Comparison of ENCODE assay signal across 1 cellular context in the genomic region with DNA sequence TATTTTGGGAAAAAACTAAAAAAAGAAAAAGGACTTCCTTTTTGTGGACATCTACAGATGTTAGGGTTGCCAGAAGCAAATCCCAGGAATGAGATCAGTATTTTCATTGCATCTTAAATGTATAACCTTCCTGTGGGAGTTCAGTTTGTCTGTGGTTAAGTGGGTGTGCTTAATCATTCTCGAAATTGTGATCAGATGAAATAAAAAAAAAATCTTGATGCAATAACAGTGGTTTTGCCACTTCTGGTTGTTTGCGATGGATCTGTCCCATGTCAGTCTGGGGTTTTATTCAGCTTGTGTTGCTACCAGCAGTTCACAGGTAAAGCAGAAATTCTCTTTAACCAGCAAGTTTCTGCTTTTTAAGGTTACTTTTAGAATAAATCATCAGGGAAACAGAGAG.
TF ChIP-seq lines count a peak whose summit lies in the region.

No MANE protein-coding gene starts in this region.

TF ChIP-seq in IMR-90, 13 proteins besides CTCF, POLR2A, EP300 and RAD21:
- no peak for TF ChIP-seq CHD1 (IDR thresholded peaks at IDR 0.05; ENCODE audit: low read depth, low read length)
- TF ChIP-seq CEBPB (IDR thresholded peaks at IDR 0.05; ENCODE audit: low read depth, low read length): no peak
- TF ChIP-seq, protein P1, sequence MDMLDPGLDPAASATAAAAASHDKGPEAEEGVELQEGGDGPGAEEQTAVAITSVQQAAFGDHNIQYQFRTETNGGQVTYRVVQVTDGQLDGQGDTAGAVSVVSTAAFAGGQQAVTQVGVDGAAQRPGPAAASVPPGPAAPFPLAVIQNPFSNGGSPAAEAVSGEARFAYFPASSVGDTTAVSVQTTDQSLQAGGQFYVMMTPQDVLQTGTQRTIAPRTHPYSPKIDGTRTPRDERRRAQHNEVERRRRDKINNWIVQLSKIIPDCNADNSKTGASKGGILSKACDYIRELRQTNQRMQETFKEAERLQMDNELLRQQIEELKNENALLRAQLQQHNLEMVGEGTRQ (IDR thresholded peaks at IDR 0.05; ENCODE audit: low read depth, low read length): no peak
- TF ChIP-seq MXI1 (IDR thresholded peaks at IDR 0.05; ENCODE audit: borderline replicate concordance, low read depth, low read length): no peak
- no peak for TF ChIP-seq MAZ (IDR thresholded peaks at IDR 0.05; ENCODE audit: borderline replicate concordance, low read depth, low read length)
- no peak for TF ChIP-seq FOS (IDR thresholded peaks at IDR 0.05; ENCODE audit: low read depth, low read length)
- TF ChIP-seq RCOR1 (IDR thresholded peaks at IDR 0.05; ENCODE audit: insufficient replicate concordance, low read length): no peak
- no peak for TF ChIP-seq RFX5 (IDR thresholded peaks at IDR 0.05; ENCODE audit: low read depth, low read length)
- TF ChIP-seq BHLHE40 (IDR thresholded peaks at IDR 0.05; ENCODE audit: low read depth, low read length): no peak
- TF ChIP-seq MAFK (IDR thresholded peaks at IDR 0.05; ENCODE audit: low read depth, low read length): no peak
- no peak for TF ChIP-seq NFE2L2 (IDR thresholded peaks at IDR 0.05; ENCODE audit: low read depth, low read length)
- TF ChIP-seq, protein P2, sequence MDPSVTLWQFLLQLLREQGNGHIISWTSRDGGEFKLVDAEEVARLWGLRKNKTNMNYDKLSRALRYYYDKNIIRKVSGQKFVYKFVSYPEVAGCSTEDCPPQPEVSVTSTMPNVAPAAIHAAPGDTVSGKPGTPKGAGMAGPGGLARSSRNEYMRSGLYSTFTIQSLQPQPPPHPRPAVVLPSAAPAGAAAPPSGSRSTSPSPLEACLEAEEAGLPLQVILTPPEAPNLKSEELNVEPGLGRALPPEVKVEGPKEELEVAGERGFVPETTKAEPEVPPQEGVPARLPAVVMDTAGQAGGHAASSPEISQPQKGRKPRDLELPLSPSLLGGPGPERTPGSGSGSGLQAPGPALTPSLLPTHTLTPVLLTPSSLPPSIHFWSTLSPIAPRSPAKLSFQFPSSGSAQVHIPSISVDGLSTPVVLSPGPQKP (IDR thresholded peaks at IDR 0.05; ENCODE audit: borderline replicate concordance, low read depth, low read length): no peak
- TF ChIP-seq SMC3 (IDR thresholded peaks at IDR 0.05; ENCODE audit: low read depth, low read length): no peak
